8 cellular contexts compared by ENCODE assay signal in the genomic region with DNA sequence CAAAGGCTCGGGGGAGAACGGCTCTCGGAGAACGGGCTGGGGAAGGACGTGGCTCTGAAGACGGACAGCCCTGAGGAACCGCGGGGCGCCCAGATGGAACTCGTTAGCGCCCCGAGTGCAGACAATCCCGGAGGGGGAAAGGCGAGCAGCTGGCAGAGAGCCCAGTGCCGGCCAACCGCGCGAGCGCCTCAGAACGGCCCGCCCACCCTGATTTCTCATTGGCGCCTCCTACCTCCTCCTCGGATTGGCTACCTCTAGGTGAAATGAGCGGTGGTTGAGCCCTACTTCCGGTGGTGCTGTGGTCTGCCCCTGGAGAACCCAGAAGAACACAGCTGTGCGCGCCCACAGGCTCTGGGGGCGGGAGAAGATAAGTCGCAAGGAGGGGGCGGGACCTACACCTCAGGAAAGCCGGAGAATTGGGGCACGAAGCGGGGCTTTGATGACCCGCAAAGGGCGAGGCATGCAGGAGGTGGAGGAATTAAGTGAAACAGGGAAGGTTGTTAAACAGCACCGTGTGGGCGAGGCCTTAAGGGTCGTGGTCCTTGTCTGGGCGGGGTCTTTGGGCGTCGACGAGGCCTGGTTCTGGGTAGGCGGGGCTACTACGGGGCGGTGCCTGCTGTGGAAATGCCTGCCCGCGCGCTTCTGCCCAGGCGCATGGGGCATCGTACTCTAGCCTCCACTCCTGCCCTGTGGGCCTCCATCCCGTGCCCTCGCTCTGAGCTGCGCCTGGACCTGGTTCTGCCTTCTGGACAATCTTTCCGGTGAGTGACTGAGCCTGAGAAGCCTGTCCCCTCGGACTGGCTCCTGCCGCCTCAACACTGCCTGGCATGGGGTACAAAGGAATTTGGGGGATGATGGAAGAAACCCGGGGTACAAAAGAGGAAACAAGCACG. TPM values are rescaled to one million over a fixed set of nuclear protein-coding genes. Genes with fewer than 3 reads are reported as not detected.
DNase-seq lines count a peak whose midpoint lies in the region; ATAC-seq, FAIRE-seq and TF ChIP-seq lines count a peak whose summit lies in the region.

TSS of gene OGG1 (plus strand) at position 290 of the 893 bp plus-strand sequence. CDS start at position 625, 335 bp downstream.

- TF ChIP-seq CTCF in adrenal gland (IDR thresholded peaks at IDR 0.05) = no peak
- TF ChIP-seq CTCF in heart right ventricle (IDR thresholded peaks at IDR 0.05) = peak in 4 of 9 donors; percentile 7 to 34 (median 20)
- no peak for TF ChIP-seq CTCF in upper lobe of right lung (IDR thresholded peaks at IDR 0.05)

- H3K36me3 ChIP-seq in adrenal gland (replicated peaks in 1 of 2) (peaks cover 0 to 50% of the 10 kb centered on the region in 2 donors), heart right ventricle (peaks cover 0 to 74% (median 39%) of the 10 kb centered on the region in 9 donors), upper lobe of right lung (peaks cover 61% of the 10 kb centered on the region)

- peak; percentile 25; the same call in 1 of the 2 replicates for TF ChIP-seq POLR2A in GM12892 (IDR thresholded peaks at IDR 0.05; ENCODE audit: low read depth, low read length)
- TF ChIP-seq POLR2A in adrenal gland (IDR thresholded peaks at IDR 0.05) = peak in 1 of 2 donors; percentile 79

- peak within 1 kb of the TSS in 3 of 4 donors; percentile 16 to 54 (median 36) for H3K4me3 ChIP-seq in adrenal gland
- H3K4me3 ChIP-seq in heart right ventricle = peak within 1 kb of the TSS; percentile 54 to 80 (median 66)
- peak within 1 kb of the TSS; percentile 91 for H3K4me3 ChIP-seq in upper lobe of right lung

- H3K4me1 ChIP-seq in adrenal gland (replicated peaks in 1 of 2) (peaks cover 22 to 33% of the 10 kb centered on the region in 2 donors), heart right ventricle (peaks cover 2 to 37% (median 30%) of the 10 kb centered on the region in 9 donors), upper lobe of right lung (peaks cover 26% of the 10 kb centered on the region)

- H3K27me3 ChIP-seq in adrenal gland = no peaks in the 10 kb centered on the region
- H3K27me3 ChIP-seq in heart right ventricle = no peaks in the 10 kb centered on the region
- H3K27me3 ChIP-seq in upper lobe of right lung = no peaks in the 10 kb centered on the region

- H3K9me3 ChIP-seq in adrenal gland (replicated peaks in 1 of 3) (no peaks in the 10 kb centered on the region), heart right ventricle (no peaks in the 10 kb centered on the region), upper lobe of right lung (no peaks in the 10 kb centered on the region)

- peak within 1 kb of the TSS; percentile 58 to 91 (median 89) for H3K27ac ChIP-seq in adrenal gland
- peak within 1 kb of the TSS; percentile 70 to 95 (median 91) for H3K27ac ChIP-seq in heart right ventricle
- peak within 1 kb of the TSS; percentile 81 for H3K27ac ChIP-seq in upper lobe of right lung

- ATAC-seq in HG02852 (IDR thresholded peaks at IDR 0.05; ENCODE audit: unreplicated experiment) (peak; percentile 94), heart right ventricle (peak; percentile 97 to 99 (median 98)), upper lobe of right lung (peak; percentile 98)

- FAIRE-seq in GM12892 (lab: Jason Lieb, UNC) = peak; percentile 90

- 0 to 1% (median 1%) methylated on average over 35 to 58 of the region's 58 CpGs for WGBS in adrenal gland, 4 donors
- WGBS in heart right ventricle, 2 donors = 0% methylated on average over 58 of the region's 58 CpGs

- intact Hi-C loops in adrenal gland (cut with DNase I) = loop anchor here in 1 of 2 donors (10.0 kb wide), 1 partner anchor 55 kb away; no protein-coding TSS in a partner anchor
- intact Hi-C loops in heart right ventricle (cut with DNase I) = loop anchor here in 5 of 10 donors (1.0 to 10.0 kb wide), 5 partner anchors 19 to 245 kb away; partner anchors contain the start of genes ARPC4 (in 3 of the 5), TADA3 (in 3 of the 5) and BRPF1 (in 2 of the 5)
- intact Hi-C loops in posterior vena cava (cut with DNase I) = no loop called here
- intact Hi-C loops in upper lobe of right lung (cut with DNase I) = no loop called here

- DNase-seq in GM12892 (ENCODE audit: insufficient read length) (peak; percentile 98), NCI-H146 (lab: John Stamatoyannopoulos, UW) (peak; percentile 96), T-helper 1 cell (peak; percentile 87 to 99 (median 93)), adrenal gland (peak; percentile 97 to 99 (median 99)), heart right ventricle (peak; percentile 98), posterior vena cava (ENCODE audit: low spot score) (peak; percentile 99), upper lobe of right lung (peak; percentile 98)

RNA-seq across cellular contexts. Expression of gene OGG1, which starts in this region (rescaled TPM):
- 18.4 TPM for polyA plus RNA-seq in GM12892 (2012; ENCODE audit: missing spikeins)
- 10 to 100 TPM; 13.3 to 34.9 (median 22.0) TPM for total RNA-seq in adrenal gland
- 10 to 100 TPM; 16.0 to 25.6 (median 21.2) TPM for polyA plus RNA-seq in adrenal gland
- total RNA-seq in heart right ventricle = 10 to 100 TPM in 3 of 10 donors, 1 to 10 TPM in 7; 5.2 to 10.8 (median 8.0) TPM
- polyA plus RNA-seq in heart right ventricle = 10 to 100 TPM; 11.3 to 15.1 TPM
- total RNA-seq in posterior vena cava = 10 to 100 TPM; 15.4 to 23.4 TPM
- total RNA-seq in upper lobe of right lung = 17.2 TPM

Comparison
In these comparisons a context has a peak if more than half of its experiments do, and no peak if none do; other contexts are left out.
1. Peak in every context shown above with its lines: DNase-seq, ATAC-seq, H3K4me3 ChIP-seq and H3K27ac ChIP-seq.
2. H3K4me3 ChIP-seq: peak in every context shown above with its lines; median percentile 91 in upper lobe of right lung; 66 in heart right ventricle; 36 in adrenal gland.